In the genomic region with DNA sequence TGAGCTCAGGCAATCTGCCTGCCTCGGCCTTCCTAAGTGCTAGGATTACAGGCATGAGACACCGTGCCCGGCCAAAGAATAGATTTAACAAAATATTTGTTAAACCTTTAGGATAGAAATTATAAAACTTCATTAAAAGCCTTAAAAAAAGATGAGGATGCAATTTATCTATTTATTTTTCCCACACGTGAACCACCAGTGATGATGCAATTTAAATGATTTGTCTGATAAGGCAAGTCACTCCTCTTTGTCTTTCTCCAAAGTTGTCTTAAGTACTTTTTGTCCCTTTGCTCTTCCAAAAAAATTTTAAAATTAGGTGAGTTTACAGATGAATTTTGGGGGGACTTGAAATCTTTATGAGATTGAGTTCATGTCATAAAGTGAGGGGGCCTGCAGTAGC, we compare ENCODE assay signal across 12 cellular contexts. TPM values are rescaled to one million over a fixed set of nuclear protein-coding genes. Genes with fewer than 3 reads are reported as not detected.
"Had no signal": no experiment of that assay in that cellular context is flagged by ENCODE, and none has a peak within 500 bp of the region (broad histone marks: within the 10 kb centered on the region; RNA-seq: fewer than 3 reads in every experiment).

No MANE protein-coding gene starts in this region.

- H3K9me3 ChIP-seq: HAP-1 had no signal

- H3K9ac ChIP-seq: GM23248 had no signal

- H3K4me1 ChIP-seq: HAP-1 had no signal

- DNase-seq: GM23248, GOT3, H7, H9, HCEC 1CT, HFFc6 had no signal

- H2AFZ ChIP-seq: GM23248, GM23338 had no signal

- H3K27ac ChIP-seq: GM23248 had no signal

- H3K36me3 ChIP-seq: HAP-1 had no signal

- ATAC-seq: GM23338, HCT116 had no signal

- FAIRE-seq: H1, H54 had no signal

- H3K4me3 ChIP-seq: GM23248, GM23338, HAP-1 had no signal

- H3K4me2 ChIP-seq: GM23338 had no signal

RNA-seq across cellular contexts. Expression of gene SLC34A2, which starts 58.2 kb away (rescaled TPM):
- total RNA-seq: GM23248, H4, HFFc6 had no signal
- polyA plus RNA-seq: GM23248 had no signal
